ENCODE assay signal across 10 cellular contexts in the genomic region with DNA sequence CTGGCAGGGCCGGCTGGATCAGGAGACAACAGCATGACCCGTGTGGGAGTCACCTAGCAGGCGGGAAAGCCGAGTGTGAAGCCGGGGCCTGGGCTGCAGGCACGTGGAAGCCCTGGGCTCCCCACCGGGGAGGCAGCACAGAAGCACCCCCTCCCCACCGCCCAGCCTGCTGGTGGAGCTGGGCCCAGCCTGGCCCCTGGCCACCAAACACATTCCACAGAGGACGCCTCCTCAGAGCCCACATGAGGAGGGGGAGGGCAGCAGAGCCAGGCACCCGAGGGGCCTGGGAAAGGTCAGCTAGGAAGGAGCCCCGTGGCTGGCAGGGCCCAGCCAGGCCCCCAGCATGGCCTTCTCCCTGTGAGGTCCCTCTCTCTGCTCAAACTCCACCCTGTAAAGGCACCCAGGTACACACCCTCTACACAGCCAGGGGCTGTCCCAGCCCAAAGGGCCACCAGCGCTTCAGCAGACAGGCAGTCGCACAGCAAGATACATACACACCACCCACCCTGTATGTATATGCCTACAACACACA. TPM values are rescaled to one million over a fixed set of nuclear protein-coding genes. Genes with fewer than 3 reads are reported as not detected.
A peak's percentile ranks its signal among the peaks of the same experiment; 100 is the strongest.
DNase-seq lines count a peak whose midpoint lies in the region; TF ChIP-seq lines count a peak whose summit lies in the region.
"Had no signal": no experiment of that assay in that cellular context is flagged by ENCODE, and none has a peak within 500 bp of the region (broad histone marks: within the 10 kb centered on the region; RNA-seq: fewer than 3 reads in every experiment).

No MANE protein-coding gene starts in this region.

- no peaks in the 10 kb centered on the region for H3K9me2 ChIP-seq in neural cell (ENCODE audit: insufficient read depth, low read length)

- no peak for TF ChIP-seq CTCF in neural cell (IDR thresholded peaks at IDR 0.05; ENCODE audit: poor library complexity, severe bottlenecking)
- no peak for TF ChIP-seq CTCF in transverse colon (IDR thresholded peaks at IDR 0.05)

- H3K4me1 ChIP-seq in transverse colon, result peaks cover 31 to 43% (median 41%) of the 10 kb centered on the region in 4 donors

- peak in 46 of 56 donors; percentile 15 to 87 (median 58) for DNase-seq in amygdala (lab: John Stamatoyannopoulos, UW)
- peak; percentile 33 to 91 (median 71) for DNase-seq in head of caudate nucleus
- no peak for DNase-seq in transverse colon
- no peak for DNase-seq in NCI-H2171 (lab: John Stamatoyannopoulos, UW)
- DNase-seq in NCI-H128 (lab: John Stamatoyannopoulos, UW; ENCODE audit: unreplicated experiment), result no peak
- no peak for DNase-seq in activated T-cell treated with anti-CD3 and anti-CD28 coated beads for 4 hours
- no peak for DNase-seq in stimulated activated naive CD4-positive, alpha-beta T cell (lab: John Stamatoyannopoulos, UW)
- DNase-seq: KG1 had no signal

- in situ Hi-C loops in transverse colon (cut with MboI; ENCODE audit: low pct_ligation_motif_present in 1 of 4, low pct_unique_long_range_greater_than_20kb in 1 of 4, low sequenced_read_pairs in 3 of 4), result no loop called here

- peaks cover 74% of the 10 kb centered on the region for H3K79me2 ChIP-seq in neural cell (replicated peaks; ENCODE audit: insufficient read depth, low read length)
- H3K79me2 ChIP-seq: parathyroid adenoma had no signal

- 77% methylated on average over 13 of the region's 13 CpGs; no CpG with 5 or more reads in 1 of the 2 donors for WGBS in transverse colon (ENCODE audit: low coverage in 1 of 2), 2 donors

- H3K27me3 ChIP-seq in neural cell (ENCODE audit: insufficient read depth, low read depth, low read length), result no peaks in the 10 kb centered on the region
- H3K27me3 ChIP-seq in transverse colon, result no peaks in the 10 kb centered on the region

- H3F3A ChIP-seq in neural cell (ENCODE audit: insufficient read depth, low read length, poor library complexity, severe bottlenecking), result no peaks in the 10 kb centered on the region

- TF ChIP-seq RAD21 in neural cell (conservative IDR thresholded peaks at IDR 0.05), result no peak

- no peaks in the 10 kb centered on the region for H3K9me3 ChIP-seq in neural cell (ENCODE audit: low read length)
- H3K9me3 ChIP-seq in transverse colon, result no peaks in the 10 kb centered on the region

- TF ChIP-seq EP300 in neural cell (conservative IDR thresholded peaks at IDR 0.05; ENCODE audit: poor library complexity, severe bottlenecking) (no peak), transverse colon (IDR thresholded peaks at IDR 0.05; ENCODE audit: low read depth) (no peak)

- no peak for TF ChIP-seq POLR2A in transverse colon (IDR thresholded peaks at IDR 0.05)

- H3K27ac ChIP-seq in neural cell (ENCODE audit: low read length) (no peak overlapping the region), transverse colon (peak overlapping the region; percentile 90 to 97 (median 92))

- peak overlapping the region; percentile 20 for H3K9ac ChIP-seq in neural cell (ENCODE audit: low read length)
- H3K9ac ChIP-seq: parathyroid adenoma had no signal

- H3K36me3 ChIP-seq in neural cell (ENCODE audit: insufficient read depth, low read length) (no peaks in the 10 kb centered on the region), transverse colon (no peaks in the 10 kb centered on the region)

- no peak overlapping the region for H3K4me2 ChIP-seq in neural cell (ENCODE audit: low read length)

- peak overlapping the region; percentile 89 for H3K4me3 ChIP-seq in neural cell (ENCODE audit: low read length)
- H3K4me3 ChIP-seq in transverse colon, result no peak overlapping the region

- H2AFZ ChIP-seq in neural cell (ENCODE audit: low read depth, low read length), result no peak overlapping the region

- intact Hi-C loops in head of caudate nucleus (cut with DNase I) (no loop called here), transverse colon (cut with DNase I; ENCODE audit: low total_unique reads) (no loop called here)

- peaks cover 3% of the 10 kb centered on the region for H4K20me1 ChIP-seq in neural cell (ENCODE audit: insufficient read depth)

TF ChIP-seq in neural cell, 6 proteins besides CTCF, POLR2A, EP300 and RAD21:
- TF ChIP-seq POLR2AphosphoS5 (IDR thresholded peaks at IDR 0.05) (no peak), MXI1 (conservative IDR thresholded peaks at IDR 0.05; ENCODE audit: poor library complexity, severe bottlenecking) (no peak), TAF1 (IDR thresholded peaks at IDR 0.05; ENCODE audit: low read depth) (no peak), SMC3 (conservative IDR thresholded peaks at IDR 0.05; ENCODE audit: poor library complexity) (no peak), EZH2 (IDR thresholded peaks at IDR 0.05; ENCODE audit: borderline replicate concordance, insufficient read depth, low read length, poor library complexity, severe bottlenecking) (no peak)
- TF ChIP-seq, protein P1, sequence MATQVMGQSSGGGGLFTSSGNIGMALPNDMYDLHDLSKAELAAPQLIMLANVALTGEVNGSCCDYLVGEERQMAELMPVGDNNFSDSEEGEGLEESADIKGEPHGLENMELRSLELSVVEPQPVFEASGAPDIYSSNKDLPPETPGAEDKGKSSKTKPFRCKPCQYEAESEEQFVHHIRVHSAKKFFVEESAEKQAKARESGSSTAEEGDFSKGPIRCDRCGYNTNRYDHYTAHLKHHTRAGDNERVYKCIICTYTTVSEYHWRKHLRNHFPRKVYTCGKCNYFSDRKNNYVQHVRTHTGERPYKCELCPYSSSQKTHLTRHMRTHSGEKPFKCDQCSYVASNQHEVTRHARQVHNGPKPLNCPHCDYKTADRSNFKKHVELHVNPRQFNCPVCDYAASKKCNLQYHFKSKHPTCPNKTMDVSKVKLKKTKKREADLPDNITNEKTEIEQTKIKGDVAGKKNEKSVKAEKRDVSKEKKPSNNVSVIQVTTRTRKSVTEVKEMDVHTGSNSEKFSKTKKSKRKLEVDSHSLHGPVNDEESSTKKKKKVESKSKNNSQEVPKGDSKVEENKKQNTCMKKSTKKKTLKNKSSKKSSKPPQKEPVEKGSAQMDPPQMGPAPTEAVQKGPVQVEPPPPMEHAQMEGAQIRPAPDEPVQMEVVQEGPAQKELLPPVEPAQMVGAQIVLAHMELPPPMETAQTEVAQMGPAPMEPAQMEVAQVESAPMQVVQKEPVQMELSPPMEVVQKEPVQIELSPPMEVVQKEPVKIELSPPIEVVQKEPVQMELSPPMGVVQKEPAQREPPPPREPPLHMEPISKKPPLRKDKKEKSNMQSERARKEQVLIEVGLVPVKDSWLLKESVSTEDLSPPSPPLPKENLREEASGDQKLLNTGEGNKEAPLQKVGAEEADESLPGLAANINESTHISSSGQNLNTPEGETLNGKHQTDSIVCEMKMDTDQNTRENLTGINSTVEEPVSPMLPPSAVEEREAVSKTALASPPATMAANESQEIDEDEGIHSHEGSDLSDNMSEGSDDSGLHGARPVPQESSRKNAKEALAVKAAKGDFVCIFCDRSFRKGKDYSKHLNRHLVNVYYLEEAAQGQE (IDR thresholded peaks at IDR 0.05; ENCODE audit: borderline replicate concordance), result no peak

RNA-seq across cellular contexts. Expression of gene PLXNB1, which starts 4.5 kb away (rescaled TPM):
- 134 and 148 TPM in 2 replicates for polyA plus RNA-seq in neural cell
- polyA minus RNA-seq in neural cell, result 88.2 and 112 TPM in 2 replicates
- total RNA-seq in transverse colon, result 100 to 1,000 TPM; 129 to 530 (median 245) TPM

RNA-seq across cellular contexts. Expression of gene CCDC51, which starts 14.6 kb away (rescaled TPM):
- polyA plus RNA-seq in neural cell, result 27.2 and 29.0 TPM in 2 replicates
- 20.8 and 21.9 TPM in 2 replicates for polyA minus RNA-seq in neural cell
- 10 to 100 TPM in 2 of 4 donors, 1 to 10 TPM in 2; 2.8 to 14.1 (median 8.2) TPM for total RNA-seq in transverse colon

RNA-seq across cellular contexts. Expression of gene TMA7, which starts 14.7 kb away (rescaled TPM):
- polyA plus RNA-seq in neural cell, result 1,717 and 1,747 TPM in 2 replicates
- 238 TPM in 2 replicates for polyA minus RNA-seq in neural cell
- 100 to 1,000 TPM; 115 to 279 (median 192) TPM for total RNA-seq in transverse colon

RNA-seq across cellular contexts. Expression of gene ATRIP, which starts 21.2 kb away (rescaled TPM):
- polyA plus RNA-seq in neural cell, result 10.3 and 11.1 TPM in 2 replicates
- polyA minus RNA-seq in neural cell, result 10.2 and 13.1 TPM in 2 replicates
- 1 to 10 TPM; 1.8 to 4.4 (median 2.9) TPM for total RNA-seq in transverse colon

RNA-seq across cellular contexts. Expression of gene FBXW12, which starts 53.3 kb away (rescaled TPM):
- polyA plus RNA-seq in neural cell, result not detected in 2 replicates
- 1.2 and 1.6 TPM in 2 replicates for polyA minus RNA-seq in neural cell
- total RNA-seq in transverse colon, result not detected

Comparison
In these comparisons a context has a peak if more than half of its experiments do, and no peak if none do; other contexts are left out.
1. DNase-seq: peak in amygdala (46 of 56) and head of caudate nucleus (42 of 42); none in transverse colon (single experiment), NCI-H2171 (single experiment), NCI-H128 (single experiment), activated T-cell treated with anti-CD3 and anti-CD28 coated beads for 4 hours (single experiment) and stimulated activated naive CD4-positive, alpha-beta T cell (0 of 6).